In the genomic region with DNA sequence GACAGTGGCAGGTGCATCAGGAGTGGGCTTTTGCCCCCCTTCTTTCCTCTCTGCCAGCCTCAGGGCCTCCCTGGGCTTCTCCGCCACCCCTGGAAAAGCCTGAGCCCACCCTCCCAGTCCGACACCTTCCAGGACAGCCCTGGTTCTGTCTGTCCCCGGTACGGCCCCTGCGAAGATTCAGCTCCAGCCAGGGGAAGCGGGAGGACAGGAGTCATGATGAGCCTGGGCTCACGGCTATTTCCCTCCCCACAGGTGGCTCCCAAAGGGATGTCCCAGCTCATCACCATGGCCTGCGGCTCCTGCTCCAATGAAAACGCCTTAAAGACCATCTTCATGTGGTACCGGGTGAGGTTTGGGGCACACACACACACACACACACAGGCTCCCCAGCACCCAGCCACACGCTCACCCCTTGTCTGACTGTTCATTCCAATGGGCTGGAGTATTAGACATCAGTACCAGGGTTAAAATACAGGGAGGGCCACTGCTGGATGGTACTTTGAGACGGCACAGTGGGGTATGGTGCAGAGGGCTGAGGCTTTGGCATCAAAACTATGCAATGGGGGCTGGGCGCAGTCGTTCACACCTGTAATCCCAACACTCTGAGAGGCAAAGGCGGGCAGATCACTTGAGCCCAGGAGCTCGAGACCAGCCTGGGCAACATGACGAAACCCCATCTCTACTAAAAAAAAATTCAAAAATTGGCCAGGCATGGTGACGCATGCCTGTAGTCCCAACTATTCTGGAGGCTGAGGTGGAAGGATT, we compare ENCODE assay signal across 26 cellular contexts.
"Had no signal": no experiment of that assay in that cellular context is flagged by ENCODE, and none has a peak within 500 bp of the region (broad histone marks: within the 10 kb centered on the region; RNA-seq: fewer than 3 reads in every experiment).

No MANE protein-coding gene starts in this region.

- H3K27me3 Mint-ChIP-seq: naive B cell, type B pancreatic cell had no signal

- H3K9me3 Mint-ChIP-seq: naive B cell; stimulated activated effector memory CD8-positive, alpha-beta T cell treated with anti-CD3 and anti-CD28 coated beads, Interleukin-12 subunit alpha, Interleukin-12 subunit beta, amount 100 ng/mL, for 72 hours; type B pancreatic cell had no signal

- H3K36me3 ChIP-seq: ovary, right atrium auricular region had no signal

- H3K9me3 ChIP-seq: esophagus muscularis mucosa, gastrocnemius medialis, heart right ventricle, ovary, right atrium auricular region, suprapubic skin, thyroid gland had no signal

- H3K27me3 ChIP-seq: esophagus muscularis mucosa, gastrocnemius medialis, heart right ventricle, ovary, right atrium auricular region, suprapubic skin, thyroid gland had no signal

- H3K4me1 ChIP-seq: esophagus muscularis mucosa, gastrocnemius medialis, heart right ventricle, right atrium auricular region, suprapubic skin, thyroid gland had no signal

- DNase-seq: effector CD4-positive, alpha-beta T cell; gastrocnemius medialis; heart right ventricle; hypothalamus; kidney; left colon; left ventricle myocardium superior; mesenchymal stem cell; naive B cell; nucleus accumbens; stimulated activated CD4-positive, alpha-beta T cell treated with anti-CD3 and anti-CD28 coated beads, Interleukin-4, amount 100 ng/mL, for 1 hour; stimulated activated CD8-positive, alpha-beta memory T cell treated with anti-CD3 and anti-CD28 coated beads, Interleukin-4, amount 100 ng/mL, for 48 hours; stimulated activated naive CD8-positive, alpha-beta T cell treated with anti-CD3 and anti-CD28 coated beads, Interleukin-15, Interleukin-2, amounts not matched to agents 100 U/mL and 50 U/mL, for 24 hours; thyroid gland had no signal

- H3K27ac Mint-ChIP-seq: stimulated activated effector memory CD8-positive, alpha-beta T cell treated with anti-CD3 and anti-CD28 coated beads, Interleukin-12 subunit alpha, Interleukin-12 subunit beta, amount 100 ng/mL, for 72 hours; type B pancreatic cell had no signal

- H3K4me1 Mint-ChIP-seq: naive B cell; stimulated activated effector memory CD8-positive, alpha-beta T cell treated with anti-CD3 and anti-CD28 coated beads, Interleukin-12 subunit alpha, Interleukin-12 subunit beta, amount 100 ng/mL, for 72 hours had no signal

- H3K4me2 ChIP-seq: smooth muscle cell had no signal

- ATAC-seq: gastrocnemius medialis; heart right ventricle; left colon; left ventricle myocardium superior; stimulated activated effector memory CD8-positive, alpha-beta T cell treated with anti-CD3 and anti-CD28 coated beads, Interleukin-12 subunit alpha, Interleukin-12 subunit beta, amount 100 ng/mL, for 72 hours; stimulated activated naive CD8-positive, alpha-beta T cell treated with anti-CD3 and anti-CD28 coated beads, Interleukin-15, Interleukin-2, amounts not matched to agents 100 U/mL and 50 U/mL, for 24 hours had no signal

- FAIRE-seq: endometrium, kidney, urothelium cell line had no signal

- H3K27ac ChIP-seq: coronary artery, epithelial cell of prostate, esophagus muscularis mucosa, gastrocnemius medialis, heart right ventricle, ovary, right atrium auricular region, suprapubic skin, thyroid gland had no signal

- H3K4me3 Mint-ChIP-seq: naive B cell; stimulated activated effector memory CD8-positive, alpha-beta T cell treated with anti-CD3 and anti-CD28 coated beads, Interleukin-12 subunit alpha, Interleukin-12 subunit beta, amount 100 ng/mL, for 72 hours; type B pancreatic cell had no signal

- H3K4me3 ChIP-seq: coronary artery, esophagus muscularis mucosa, gastrocnemius medialis, heart right ventricle, lung, ovary, right atrium auricular region, smooth muscle cell, suprapubic skin, thyroid gland had no signal
